ENCODE assay signal across 12 cellular contexts in the genomic region with DNA sequence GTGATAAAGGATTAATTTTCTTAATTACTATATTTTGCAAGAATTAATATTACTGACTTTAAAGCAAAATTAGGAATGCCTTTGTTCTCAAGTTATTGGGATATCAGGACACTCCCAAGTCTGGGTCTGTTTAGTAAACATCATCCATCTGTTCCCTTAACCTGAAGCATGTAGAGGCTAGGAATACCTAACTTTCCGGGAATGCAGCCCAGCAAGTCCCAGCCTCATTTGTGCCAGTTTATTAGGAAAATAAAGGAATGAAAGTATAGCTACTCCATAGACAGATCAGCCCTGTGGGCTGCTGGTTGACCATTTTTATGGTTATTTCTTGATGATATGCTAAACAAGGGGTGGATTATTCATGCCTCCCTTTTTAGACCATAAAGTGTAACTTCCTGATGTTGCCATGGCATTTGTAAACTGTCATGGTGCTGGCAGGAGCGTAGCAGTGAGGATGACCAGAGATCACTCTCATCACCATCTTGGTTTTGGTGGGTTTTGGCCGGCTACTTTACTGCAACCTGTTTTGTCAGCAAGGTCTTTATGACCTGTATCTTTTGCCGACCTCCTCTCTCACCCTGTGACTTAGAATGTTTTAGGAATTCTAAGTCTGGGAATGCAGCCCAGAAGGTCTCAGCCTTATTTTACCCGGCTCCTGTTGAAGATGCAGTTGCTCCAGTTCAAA.
"Had no signal": no experiment of that assay in that cellular context is flagged by ENCODE, and none has a peak within 500 bp of the region (broad histone marks: within the 10 kb centered on the region; RNA-seq: fewer than 3 reads in every experiment).

No MANE protein-coding gene starts in this region.

- H3K27ac Mint-ChIP-seq: activated CD8-positive, alpha-beta memory T cell treated with anti-CD3 and anti-CD28 coated beads, Interleukin-2, amount 10 ng/mL, durations not matched to agents 7 days and 5 days; activated naive CD8-positive, alpha-beta T cell treated with anti-CD3 and anti-CD28 coated beads for 36 hours; stimulated activated naive CD8-positive, alpha-beta T cell treated with anti-CD3 and anti-CD28 coated beads, Interleukin-15, Interleukin-2, amounts not matched to agents 100 ng/mL and 50 ng/mL, for 24 hours had no signal

- H3K27me3 Mint-ChIP-seq: activated CD8-positive, alpha-beta memory T cell treated with anti-CD3 and anti-CD28 coated beads, Interleukin-2, amount 10 ng/mL, durations not matched to agents 7 days and 5 days; activated naive CD8-positive, alpha-beta T cell treated with anti-CD3 and anti-CD28 coated beads for 36 hours; stimulated activated naive CD8-positive, alpha-beta T cell treated with anti-CD3 and anti-CD28 coated beads, Interleukin-15, Interleukin-2, amounts not matched to agents 100 ng/mL and 50 ng/mL, for 24 hours had no signal

- DNase-seq: activated CD4-positive, alpha-beta T cell treated with anti-CD3 and anti-CD28 coated beads, Interleukin-2, amount 50 U/mL, for 4 hours; activated CD8-positive, alpha-beta memory T cell treated with anti-CD3 and anti-CD28 coated beads, Interleukin-2, amount 10 ng/mL, durations not matched to agents 7 days and 5 days; activated gamma-delta T cell; activated naive CD8-positive, alpha-beta T cell treated with anti-CD3 and anti-CD28 coated beads for 36 hours; activated T-cell treated with anti-CD3 and anti-CD28 coated beads, Interleukin-2, amount 50 U/mL, for 48 hours; dermis blood vessel endothelial cell; left ventricle myocardium superior; stimulated activated CD4-positive, alpha-beta T cell treated with anti-CD3 and anti-CD28 coated beads, Interleukin-4, amount 100 ng/mL, for 1 hour; upper lobe of right lung had no signal

- FAIRE-seq: keratinocyte had no signal

- H3K36me3 ChIP-seq: upper lobe of right lung had no signal

- H3K4me1 ChIP-seq: upper lobe of right lung had no signal

- H3K4me3 ChIP-seq: upper lobe of right lung had no signal

- H3K9me3 ChIP-seq: upper lobe of right lung had no signal

- H3K4me1 Mint-ChIP-seq: activated CD8-positive, alpha-beta memory T cell treated with anti-CD3 and anti-CD28 coated beads, Interleukin-2, amount 10 ng/mL, durations not matched to agents 7 days and 5 days; activated naive CD8-positive, alpha-beta T cell treated with anti-CD3 and anti-CD28 coated beads for 36 hours had no signal

- ATAC-seq: activated CD4-positive, CD25-positive, alpha-beta regulatory T cell treated with anti-CD3 and anti-CD28 coated beads, Interleukin-2, amount 50 U/mL, for 24 hours; activated CD8-positive, alpha-beta memory T cell treated with anti-CD3 and anti-CD28 coated beads, Interleukin-2, amount 10 ng/mL, durations not matched to agents 7 days and 5 days; left ventricle myocardium superior; upper lobe of right lung had no signal

- H3K36me3 Mint-ChIP-seq: activated CD8-positive, alpha-beta memory T cell treated with anti-CD3 and anti-CD28 coated beads, Interleukin-2, amount 10 ng/mL, durations not matched to agents 7 days and 5 days; activated naive CD8-positive, alpha-beta T cell treated with anti-CD3 and anti-CD28 coated beads for 36 hours had no signal

- H3K4me3 Mint-ChIP-seq: activated CD8-positive, alpha-beta memory T cell treated with anti-CD3 and anti-CD28 coated beads, Interleukin-2, amount 10 ng/mL, durations not matched to agents 7 days and 5 days; activated naive CD8-positive, alpha-beta T cell treated with anti-CD3 and anti-CD28 coated beads for 36 hours; stimulated activated naive CD8-positive, alpha-beta T cell treated with anti-CD3 and anti-CD28 coated beads, Interleukin-15, Interleukin-2, amounts not matched to agents 100 ng/mL and 50 ng/mL, for 24 hours had no signal

- H3K27me3 ChIP-seq: upper lobe of right lung had no signal

- H3K27ac ChIP-seq: upper lobe of right lung had no signal
